ENCODE assay signal across 14 cellular contexts in genomic region chrX:3244955-3245354, GRCh38.
DNase-seq lines count a peak whose midpoint lies in the region; ATAC-seq, FAIRE-seq and TF ChIP-seq lines count a peak whose summit lies in the region.
"Had no signal": no experiment of that assay in that cellular context is flagged by ENCODE, and none has a peak within 500 bp of the region (broad histone marks: within the 10 kb centered on the region; RNA-seq: fewer than 3 reads in every experiment).

No MANE protein-coding gene starts in this region.

- no peak overlapping the region for H3K4me3 ChIP-seq in brain microvascular endothelial cell (ENCODE audit: low read depth, low read length)
- no peak overlapping the region for H3K4me3 ChIP-seq in upper lobe of left lung

- intact Hi-C loops in posterior vena cava (cut with DNase I), result no loop called here

- no peak for TF ChIP-seq EP300 in upper lobe of left lung (IDR thresholded peaks at IDR 0.05)

- H3K27ac ChIP-seq in C4-2B (no peak overlapping the region), brain microvascular endothelial cell (peak overlapping the region; percentile 21), upper lobe of left lung (no peak overlapping the region)
- H3K27ac ChIP-seq: parathyroid adenoma had no signal

- H3K9me3 ChIP-seq in upper lobe of left lung, result no peaks in the 10 kb centered on the region

- no peak for ATAC-seq in HG03439 (IDR thresholded peaks at IDR 0.05; ENCODE audit: unreplicated experiment)
- no peak for ATAC-seq in upper lobe of left lung (ENCODE audit: low FRiP score in 2 of 2)

- in situ Hi-C loops in brain microvascular endothelial cell (cut with HindIII; ENCODE audit: low pct_ligation_motif_present, low sequenced_read_pairs), result no loop called here

- no peaks in the 10 kb centered on the region for H3K27me3 ChIP-seq in brain microvascular endothelial cell (replicated peaks)
- H3K27me3 ChIP-seq in upper lobe of left lung, result no peaks in the 10 kb centered on the region

- DNase-seq in HTR-8/SVneo (ENCODE audit: insufficient read length, low spot score) (peak; percentile 12), brain microvascular endothelial cell (no peak), lung microvascular endothelial cell (ENCODE audit: low read depth in 2 of 2) (peak; percentile 8 to 20), ecto neural progenitor cell (ENCODE audit: low spot score) (no peak), posterior vena cava (ENCODE audit: low spot score) (no peak), upper lobe of left lung (no peak)
- DNase-seq: activated CD4-positive, alpha-beta T cell treated with anti-CD3 and anti-CD28 coated beads, Interleukin-2, amount 50 U/mL, for 48 hours; H9; NCI-H2029; stimulated activated CD4-positive, alpha-beta T cell treated with anti-CD3 and anti-CD28 coated beads, Interleukin-4, amount 100 ng/mL, for 24 hours; T-helper 2 cell had no signal

- no peak for TF ChIP-seq POLR2A in upper lobe of left lung (IDR thresholded peaks at IDR 0.05)

- H3K36me3 ChIP-seq in brain microvascular endothelial cell (replicated peaks) (no peaks in the 10 kb centered on the region), upper lobe of left lung (no peaks in the 10 kb centered on the region)

- TF ChIP-seq CTCF in C4-2B (conservative IDR thresholded peaks at IDR 0.05), result 0 out of 2 replicates have a peak, but pooled peaks have one; percentile 6
- TF ChIP-seq CTCF in brain microvascular endothelial cell (IDR thresholded peaks at IDR 0.05; ENCODE audit: low read depth, low read length, missing control alignments), result peak; percentile 31
- TF ChIP-seq CTCF in upper lobe of left lung (IDR thresholded peaks at IDR 0.05), result no peak

- peak; percentile 42 for FAIRE-seq in HTR-8/SVneo (lab: Jason Lieb, UNC)

- no peaks in the 10 kb centered on the region for H3K4me1 ChIP-seq in upper lobe of left lung
- H3K4me1 ChIP-seq: parathyroid adenoma had no signal

Comparison
In these comparisons a context has a peak if more than half of its experiments do, and no peak if none do; other contexts are left out.
1. CTCF ChIP-seq: peak in C4-2B (single experiment) and brain microvascular endothelial cell (single experiment); none in upper lobe of left lung (0 of 6).
2. DNase-seq: peak in HTR-8/SVneo (single experiment) and lung microvascular endothelial cell (2 of 2); none in brain microvascular endothelial cell (single experiment), ecto neural progenitor cell (single experiment), posterior vena cava (single experiment) and upper lobe of left lung (0 of 2).